In genomic region chr4:145736241-145736831, GRCh38 we compare ENCODE assay signal across 9 cellular contexts. TPM values are rescaled to one million over a fixed set of nuclear protein-coding genes. Genes with fewer than 3 reads are reported as not detected.
DNase-seq lines count a peak whose midpoint lies in the region; ATAC-seq and TF ChIP-seq lines count a peak whose summit lies in the region.
"Had no signal": no experiment of that assay in that cellular context is flagged by ENCODE, and none has a peak within 500 bp of the region (broad histone marks: within the 10 kb centered on the region; RNA-seq: fewer than 3 reads in every experiment).

No MANE protein-coding gene starts in this region.

- TF ChIP-seq CTCF in right lobe of liver (IDR thresholded peaks at IDR 0.05) (no peak), tibial artery (IDR thresholded peaks at IDR 0.05) (no peak)

- no peak overlapping the region for H3K27ac Mint-ChIP-seq in activated T-helper 1 cell treated with anti-CD3 and anti-CD28 coated beads, Interleukin-12 subunit alpha, Interleukin-12 subunit beta, Interleukin-2, Interleukin-4 antibody, amounts not matched to agents 30 ng/mL and 10 ng/mL and 1 ng/mL, durations not matched to agents 14 hours and 24 hours and 36 hours
- H3K27ac Mint-ChIP-seq: activated naive CD8-positive, alpha-beta T cell had no signal

- ATAC-seq in right lobe of liver = peak; percentile 80 to 89 (median 84)
- no peak for ATAC-seq in HG03520 (IDR thresholded peaks at IDR 0.05; ENCODE audit: unreplicated experiment)

- DNase-seq in NCI-H146 treated with DMSO at 0.1 percent for 48 hours (lab: John Stamatoyannopoulos, UW; ENCODE audit: unreplicated experiment) (peak; percentile 3), cerebellar nuclear complex (lab: John Stamatoyannopoulos, UW) (peak; percentile 78 to 83), right lobe of liver (peak; percentile 57 to 88 (median 82)), tibial artery (peak; percentile 74 to 92), SKM-1 (lab: John Stamatoyannopoulos, UW; ENCODE audit: unreplicated experiment) (no peak), KG1 (lab: John Stamatoyannopoulos, UW) (no peak)
- no peak for DNase-seq in activated T-helper 1 cell treated with anti-CD3 and anti-CD28 coated beads, Interleukin-12 subunit alpha, Interleukin-12 subunit beta, Interleukin-2, Interleukin-4 antibody, amounts not matched to agents 30 ng/mL and 10 ng/mL and 1 ng/mL, durations not matched to agents 14 hours and 24 hours and 36 hours (ENCODE audit: low spot score)

- H3K4me3 ChIP-seq in right lobe of liver = no peak overlapping the region
- no peak overlapping the region for H3K4me3 ChIP-seq in tibial artery

- intact Hi-C loops in right lobe of liver (cut with DNase I) (no loop called here), tibial artery (cut with DNase I; ENCODE audit: low total_unique reads) (loop anchor here (5.0 kb wide), 1 partner anchor 201 kb away; the partner anchor contains the start of gene ZNF827)
- intact Hi-C loops in activated T-helper 1 cell treated with anti-CD3 and anti-CD28 coated beads, Interleukin-12 subunit alpha, Interleukin-12 subunit beta, Interleukin-2, Interleukin-4 antibody, amounts not matched to agents 30 ng/mL and 10 ng/mL and 1 ng/mL, durations not matched to agents 14 hours and 24 hours and 36 hours (cut with micrococcal nuclease) = loop anchor here (10.0 kb wide), 1 partner anchor 252 kb away; the partner anchor contains the start of gene SMAD1

- no peak overlapping the region for H3K4me3 Mint-ChIP-seq in activated T-helper 1 cell treated with anti-CD3 and anti-CD28 coated beads, Interleukin-12 subunit alpha, Interleukin-12 subunit beta, Interleukin-2, Interleukin-4 antibody, amounts not matched to agents 30 ng/mL and 10 ng/mL and 1 ng/mL, durations not matched to agents 14 hours and 24 hours and 36 hours
- H3K4me3 Mint-ChIP-seq: activated naive CD8-positive, alpha-beta T cell had no signal

- no peaks in the 10 kb centered on the region for H3K36me3 Mint-ChIP-seq in activated T-helper 1 cell treated with anti-CD3 and anti-CD28 coated beads, Interleukin-12 subunit alpha, Interleukin-12 subunit beta, Interleukin-2, Interleukin-4 antibody, amounts not matched to agents 30 ng/mL and 10 ng/mL and 1 ng/mL, durations not matched to agents 14 hours and 24 hours and 36 hours (ENCODE audit: low read depth)
- H3K36me3 Mint-ChIP-seq: activated naive CD8-positive, alpha-beta T cell had no signal

- WGBS in right lobe of liver (ENCODE audit: insufficient coverage, low coverage, low lambda C conversion rate, missing lambda C conversion rate) = 35% methylated on average over 4 of the region's 9 CpGs

- H3K36me3 ChIP-seq in right lobe of liver (no peaks in the 10 kb centered on the region), tibial artery (no peaks in the 10 kb centered on the region)

- H3K4me1 ChIP-seq in right lobe of liver = peaks cover 0 to 30% (median 20%) of the 10 kb centered on the region in 4 donors
- H3K4me1 ChIP-seq in tibial artery = peaks cover 0 to 52% (median 41%) of the 10 kb centered on the region in 4 donors

- H3K27me3 ChIP-seq in right lobe of liver = no peaks in the 10 kb centered on the region
- H3K27me3 ChIP-seq in tibial artery = no peaks in the 10 kb centered on the region

- H3K4me1 Mint-ChIP-seq in activated T-helper 1 cell treated with anti-CD3 and anti-CD28 coated beads, Interleukin-12 subunit alpha, Interleukin-12 subunit beta, Interleukin-2, Interleukin-4 antibody, amounts not matched to agents 30 ng/mL and 10 ng/mL and 1 ng/mL, durations not matched to agents 14 hours and 24 hours and 36 hours (ENCODE audit: low read depth) = peaks cover 10% of the 10 kb centered on the region

- H3K27me3 Mint-ChIP-seq in activated T-helper 1 cell treated with anti-CD3 and anti-CD28 coated beads, Interleukin-12 subunit alpha, Interleukin-12 subunit beta, Interleukin-2, Interleukin-4 antibody, amounts not matched to agents 30 ng/mL and 10 ng/mL and 1 ng/mL, durations not matched to agents 14 hours and 24 hours and 36 hours (ENCODE audit: insufficient read depth) = peaks cover 4% of the 10 kb centered on the region
- H3K27me3 Mint-ChIP-seq: activated naive CD8-positive, alpha-beta T cell had no signal

- no peaks in the 10 kb centered on the region for H3K9me3 ChIP-seq in right lobe of liver
- no peaks in the 10 kb centered on the region for H3K9me3 ChIP-seq in tibial artery

- no peaks in the 10 kb centered on the region for H3K9me3 Mint-ChIP-seq in activated T-helper 1 cell treated with anti-CD3 and anti-CD28 coated beads, Interleukin-12 subunit alpha, Interleukin-12 subunit beta, Interleukin-2, Interleukin-4 antibody, amounts not matched to agents 30 ng/mL and 10 ng/mL and 1 ng/mL, durations not matched to agents 14 hours and 24 hours and 36 hours

- no peak for TF ChIP-seq POLR2A in right lobe of liver (IDR thresholded peaks at IDR 0.05)

- H3K27ac ChIP-seq in right lobe of liver (no peak overlapping the region), tibial artery (peak overlapping the region; percentile 93 to 99)

RNA-seq across cellular contexts. Expression of gene C4orf51, which starts 56.4 kb away (rescaled TPM):
- total RNA-seq in right lobe of liver = not detected
- total RNA-seq in activated T-helper 1 cell treated with anti-CD3 and anti-CD28 coated beads, Interleukin-12 subunit alpha, Interleukin-12 subunit beta, Interleukin-2, Interleukin-4 antibody, amounts not matched to agents 30 ng/mL and 10 ng/mL and 1 ng/mL, durations not matched to agents 14 hours and 24 hours and 36 hours = not detected in 2 replicates

Comparison
In these comparisons a context has a peak if more than half of its experiments do, and no peak if none do; other contexts are left out.
1. DNase-seq: peak in NCI-H146 treated with DMSO at 0.1 percent for 48 hours (single experiment), cerebellar nuclear complex (2 of 2), right lobe of liver (3 of 3) and tibial artery (2 of 2); none in activated T-helper 1 cell treated with anti-CD3 and anti-CD28 coated beads, Interleukin-12 subunit alpha, Interleukin-12 subunit beta, Interleukin-2, Interleukin-4 antibody, amounts not matched to agents 30 ng/mL and 10 ng/mL and 1 ng/mL, durations not matched to agents 14 hours and 24 hours and 36 hours (single experiment), SKM-1 (single experiment) and KG1 (single experiment).
2. H3K27ac ChIP-seq: peak in tibial artery (2 of 2); none in right lobe of liver (0 of 3).
3. intact Hi-C loops: an anchor here in tibial artery (5.0 kb wide) and activated T-helper 1 cell treated with anti-CD3 and anti-CD28 coated beads, Interleukin-12 subunit alpha, Interleukin-12 subunit beta, Interleukin-2, Interleukin-4 antibody, amounts not matched to agents 30 ng/mL and 10 ng/mL and 1 ng/mL, durations not matched to agents 14 hours and 24 hours and 36 hours (10.0 kb wide); none called in right lobe of liver.